25 cellular contexts compared by ENCODE assay signal in genomic region chr18:62867521-62867920, GRCh38.
DNase-seq lines count a peak whose midpoint lies in the region; ATAC-seq and TF ChIP-seq lines count a peak whose summit lies in the region.
"Had no signal": no experiment of that assay in that cellular context is flagged by ENCODE, and none has a peak within 500 bp of the region (broad histone marks: within the 10 kb centered on the region; RNA-seq: fewer than 3 reads in every experiment).

No MANE protein-coding gene starts in this region.

- H3K4me1 Mint-ChIP-seq in Calu3 (ENCODE audit: low read depth, unreplicated experiment) (peaks cover 38% of the 10 kb centered on the region), WTC11 (peaks cover 5% of the 10 kb centered on the region)
- peaks cover 10% of the 10 kb centered on the region for H3K4me1 Mint-ChIP-seq in stimulated activated memory B cell treated with anti-CD40 and anti-IgM and Interleukin-4, amounts not matched to agents 10 μg/mL and 1 μg/mL and 100 μg/mL, for 72 hours
- H3K4me1 Mint-ChIP-seq in activated T-cell treated with anti-CD3 and anti-CD28 coated beads, Interleukin-2, amount 50 U/mL, for 72 hours (ENCODE audit: low read depth), result peaks cover 26% of the 10 kb centered on the region

- DNase-seq in Calu3 (no peak), WTC11 (ENCODE audit: low spot score) (no peak), choroid plexus epithelial cell (ENCODE audit: low read depth) (peak; percentile 44), NCI-H128 (lab: John Stamatoyannopoulos, UW; ENCODE audit: unreplicated experiment) (no peak), NCI-H187 (lab: John Stamatoyannopoulos, UW) (no peak)
- no peak for DNase-seq in activated CD4-positive, alpha-beta T cell treated with anti-CD3 and anti-CD28 coated beads, Interleukin-2, amount 50 U/mL, for 48 hours
- DNase-seq in activated T-cell treated with anti-CD3 and anti-CD28 coated beads, Interleukin-2, amount 50 U/mL, for 72 hours, result no peak
- DNase-seq: AML-193; Caco-2; CD4-positive, alpha-beta memory T cell; DMS 273 treated with DMSO at 0.1 percent for 48 hours; DMS79; EL; GF-D8; GOT3; NCI-H1092; NCI-H1436; NCI-H187 treated with DMSO at 0.1 percent for 48 hours; NCI-H2107; NCI-H69; SHP77 treated with DMSO at 0.1 percent for 48 hours had no signal

- H3K36me3 Mint-ChIP-seq in Calu3 (ENCODE audit: insufficient read depth, unreplicated experiment) (peaks cover 6% of the 10 kb centered on the region), WTC11 (peaks cover 10% of the 10 kb centered on the region)
- peaks cover 11% of the 10 kb centered on the region for H3K36me3 Mint-ChIP-seq in stimulated activated memory B cell treated with anti-CD40 and anti-IgM and Interleukin-4, amounts not matched to agents 10 μg/mL and 1 μg/mL and 100 μg/mL, for 72 hours
- no peaks in the 10 kb centered on the region for H3K36me3 Mint-ChIP-seq in activated T-cell treated with anti-CD3 and anti-CD28 coated beads, Interleukin-2, amount 50 U/mL, for 72 hours (ENCODE audit: insufficient read depth in 2 of 2)
- H3K36me3 Mint-ChIP-seq: CD4-positive, alpha-beta memory T cell had no signal

- H3K4me3 ChIP-seq in choroid plexus epithelial cell (ENCODE audit: low read depth, low read length), result no peak overlapping the region
- H3K4me3 ChIP-seq: BLaER1 treated with 17β-estradiol and CSF1 and Interleukin-3, amounts not matched to agents 10 nM and 100 nM had no signal

- no peaks in the 10 kb centered on the region for H3K27me3 Mint-ChIP-seq in Calu3 (ENCODE audit: unreplicated experiment)
- H3K27me3 Mint-ChIP-seq in WTC11 (ENCODE audit: low read depth), result no peaks in the 10 kb centered on the region
- no peaks in the 10 kb centered on the region for H3K27me3 Mint-ChIP-seq in stimulated activated memory B cell treated with anti-CD40 and anti-IgM and Interleukin-4, amounts not matched to agents 10 μg/mL and 1 μg/mL and 100 μg/mL, for 72 hours
- no peaks in the 10 kb centered on the region for H3K27me3 Mint-ChIP-seq in activated T-cell treated with anti-CD3 and anti-CD28 coated beads, Interleukin-2, amount 50 U/mL, for 72 hours (ENCODE audit: low read depth)
- H3K27me3 Mint-ChIP-seq: CD4-positive, alpha-beta memory T cell had no signal

- H3K9me3 Mint-ChIP-seq in Calu3 (ENCODE audit: low read depth, unreplicated experiment) (no peaks in the 10 kb centered on the region), WTC11 (no peaks in the 10 kb centered on the region)
- no peaks in the 10 kb centered on the region for H3K9me3 Mint-ChIP-seq in stimulated activated memory B cell treated with anti-CD40 and anti-IgM and Interleukin-4, amounts not matched to agents 10 μg/mL and 1 μg/mL and 100 μg/mL, for 72 hours
- no peaks in the 10 kb centered on the region for H3K9me3 Mint-ChIP-seq in activated T-cell treated with anti-CD3 and anti-CD28 coated beads, Interleukin-2, amount 50 U/mL, for 72 hours
- H3K9me3 Mint-ChIP-seq: CD4-positive, alpha-beta memory T cell had no signal

- no TSS peak for BruUV-seq in Calu3 (replicated peaks; lab: Mats Ljungman, UMichigan)

- TF ChIP-seq CTCF in Calu3 (IDR thresholded peaks at IDR 0.05; ENCODE audit: unreplicated experiment) (no peak), WTC11 (IDR thresholded peaks at IDR 0.05) (no peak), choroid plexus epithelial cell (conservative IDR thresholded peaks at IDR 0.05; ENCODE audit: low read depth, low read length) (no peak)

- POLR2A ChIA-PET in WTC11 (lab: Charles Lee), result no interaction called here

- H3K27ac Mint-ChIP-seq in Calu3 (ENCODE audit: unreplicated experiment) (peak overlapping the region; percentile 8), WTC11 (peak overlapping the region; percentile 58; the same call in 1 of the 2 replicates)
- peak overlapping the region; percentile 1 for H3K27ac Mint-ChIP-seq in stimulated activated memory B cell treated with anti-CD40 and anti-IgM and Interleukin-4, amounts not matched to agents 10 μg/mL and 1 μg/mL and 100 μg/mL, for 72 hours
- H3K27ac Mint-ChIP-seq in activated T-cell treated with anti-CD3 and anti-CD28 coated beads, Interleukin-2, amount 50 U/mL, for 72 hours, result no peak overlapping the region
- H3K27ac Mint-ChIP-seq: CD4-positive, alpha-beta memory T cell had no signal

- intact Hi-C loops in Calu3 (cut with micrococcal nuclease; ENCODE audit: unreplicated experiment), result no loop called here

- ATAC-seq in WTC11, result no peak
- ATAC-seq in stimulated activated memory B cell treated with anti-CD40 and anti-IgM and Interleukin-4, amounts not matched to agents 10 μg/mL and 1 μg/mL and 100 μg/mL, for 72 hours, result no peak
- ATAC-seq in activated T-cell treated with anti-CD3 and anti-CD28 coated beads, Interleukin-2, amount 50 U/mL, for 72 hours (replicated peaks in 1 of 2), result no peak
- ATAC-seq: HCT116, Panc1 had no signal

- no peak overlapping the region for H3K4me3 Mint-ChIP-seq in Calu3 (ENCODE audit: low read depth, unreplicated experiment)
- H3K4me3 Mint-ChIP-seq in WTC11, result no peak overlapping the region
- no peak overlapping the region for H3K4me3 Mint-ChIP-seq in stimulated activated memory B cell treated with anti-CD40 and anti-IgM and Interleukin-4, amounts not matched to agents 10 μg/mL and 1 μg/mL and 100 μg/mL, for 72 hours
- H3K4me3 Mint-ChIP-seq in activated T-cell treated with anti-CD3 and anti-CD28 coated beads, Interleukin-2, amount 50 U/mL, for 72 hours, result no peak overlapping the region

- CTCF ChIA-PET in Calu3 (lab: Charles Lee), result no interaction called here
- CTCF ChIA-PET in WTC11 (lab: Charles Lee), result no interaction called here

TF ChIP-seq in WTC11, 78 proteins besides CTCF, POLR2A, EP300 and RAD21:
- TF ChIP-seq CBFB (CRISPR knock-in tag; IDR thresholded peaks at IDR 0.05; ENCODE audit: low read depth) (no peak), RORB (CRISPR knock-in tag; IDR thresholded peaks at IDR 0.05) (no peak), GTF2I (CRISPR knock-in tag; conservative IDR thresholded peaks at IDR 0.05) (no peak), NR2C2 (CRISPR knock-in tag; IDR thresholded peaks at IDR 0.05) (no peak), ETV6 (CRISPR knock-in tag; IDR thresholded peaks at IDR 0.05) (no peak), USF1 (CRISPR knock-in tag; IDR thresholded peaks at IDR 0.05) (no peak), AFF4 (CRISPR knock-in tag; IDR thresholded peaks at IDR 0.05; ENCODE audit: borderline replicate concordance) (no peak), ZNF425 (CRISPR knock-in tag; conservative IDR thresholded peaks at IDR 0.05) (no peak), MXD4 (CRISPR knock-in tag; IDR thresholded peaks at IDR 0.05; ENCODE audit: borderline replicate concordance) (no peak)
